ENCODE assay signal across 30 cellular contexts in genomic region chr2:224059178-224059577, GRCh38.
"Had no signal": no experiment of that assay in that cellular context is flagged by ENCODE, and none has a peak within 500 bp of the region (broad histone marks: within the 10 kb centered on the region; RNA-seq: fewer than 3 reads in every experiment).

No MANE protein-coding gene starts in this region.

- DNase-seq: activated CD4-positive, alpha-beta memory T cell treated with anti-CD3 and anti-CD28 coated beads, Interleukin-2, amount 10 ng/mL, durations not matched to agents 7 days and 5 days; activated CD4-positive, alpha-beta T cell treated with anti-CD3 and anti-CD28 coated beads for 1 hour; activated CD4-positive, alpha-beta T cell treated with anti-CD3 and anti-CD28 coated beads for 4 hours; activated CD4-positive, alpha-beta T cell treated with anti-CD3 and anti-CD28 coated beads, Interleukin-2, amount 10 ng/mL, durations not matched to agents 7 days and 5 days; activated CD4-positive, alpha-beta T cell treated with anti-CD3 and anti-CD28 coated beads, Interleukin-2, amount 50 U/mL, for 4 hours; activated CD8-positive, alpha-beta memory T cell treated with anti-CD3 and anti-CD28 coated beads, Interleukin-2, amount 50 U/mL, for 48 hours; activated effector memory CD4-positive, alpha-beta T cell treated with Interleukin-2 at 50 U/mL for 16 hours; activated gamma-delta T cell treated with Interleukin-2 at 50 U/mL for 16 hours; activated naive CD4-positive, alpha-beta T cell treated with anti-CD3 and anti-CD28 coated beads, Interleukin-2, amount 50 U/mL, for 16 hours; activated naive CD4-positive, alpha-beta T cell treated with Interleukin-2 at 50 U/mL for 16 hours; activated T-cell treated with anti-CD3 and anti-CD28 coated beads for 4 hours; activated T-cell treated with anti-CD3 and anti-CD28 coated beads, Interleukin-2, amount 50 U/mL, for 24 hours; activated T-cell treated with anti-CD3 and anti-CD28 coated beads, Interleukin-2, amount 50 U/mL, for 72 hours; amniotic stem cell; brain microvascular endothelial cell; central memory CD4-positive, alpha-beta T cell; cerebellar nuclear complex; colonic mucosa; effector CD8-positive, alpha-beta T cell; erythroblast; foreskin melanocyte; T-helper 2 cell had no signal

- H3K27me3 ChIP-seq: brain microvascular endothelial cell, cardiac muscle cell, colonic mucosa, esophagus muscularis mucosa, gastroesophageal sphincter had no signal

- H3K27ac ChIP-seq: brain microvascular endothelial cell, cardiac muscle cell, colonic mucosa, esophagus muscularis mucosa, gastroesophageal sphincter, VCaP had no signal

- ATAC-seq: activated T-cell treated with anti-CD3 and anti-CD28 coated beads, Interleukin-2, amount 50 U/mL, for 72 hours; gastroesophageal sphincter; WTC11 had no signal

- H3K4me3 ChIP-seq: cardiac muscle cell, colonic mucosa, esophagus muscularis mucosa, gastroesophageal sphincter had no signal

- FAIRE-seq: astrocyte, endometrium, endothelial cell of umbilical vein had no signal

- H3K36me3 ChIP-seq: brain microvascular endothelial cell, cardiac muscle cell, colonic mucosa, esophagus muscularis mucosa, gastroesophageal sphincter had no signal
